14 cellular contexts compared by ENCODE assay signal in the genomic region with DNA sequence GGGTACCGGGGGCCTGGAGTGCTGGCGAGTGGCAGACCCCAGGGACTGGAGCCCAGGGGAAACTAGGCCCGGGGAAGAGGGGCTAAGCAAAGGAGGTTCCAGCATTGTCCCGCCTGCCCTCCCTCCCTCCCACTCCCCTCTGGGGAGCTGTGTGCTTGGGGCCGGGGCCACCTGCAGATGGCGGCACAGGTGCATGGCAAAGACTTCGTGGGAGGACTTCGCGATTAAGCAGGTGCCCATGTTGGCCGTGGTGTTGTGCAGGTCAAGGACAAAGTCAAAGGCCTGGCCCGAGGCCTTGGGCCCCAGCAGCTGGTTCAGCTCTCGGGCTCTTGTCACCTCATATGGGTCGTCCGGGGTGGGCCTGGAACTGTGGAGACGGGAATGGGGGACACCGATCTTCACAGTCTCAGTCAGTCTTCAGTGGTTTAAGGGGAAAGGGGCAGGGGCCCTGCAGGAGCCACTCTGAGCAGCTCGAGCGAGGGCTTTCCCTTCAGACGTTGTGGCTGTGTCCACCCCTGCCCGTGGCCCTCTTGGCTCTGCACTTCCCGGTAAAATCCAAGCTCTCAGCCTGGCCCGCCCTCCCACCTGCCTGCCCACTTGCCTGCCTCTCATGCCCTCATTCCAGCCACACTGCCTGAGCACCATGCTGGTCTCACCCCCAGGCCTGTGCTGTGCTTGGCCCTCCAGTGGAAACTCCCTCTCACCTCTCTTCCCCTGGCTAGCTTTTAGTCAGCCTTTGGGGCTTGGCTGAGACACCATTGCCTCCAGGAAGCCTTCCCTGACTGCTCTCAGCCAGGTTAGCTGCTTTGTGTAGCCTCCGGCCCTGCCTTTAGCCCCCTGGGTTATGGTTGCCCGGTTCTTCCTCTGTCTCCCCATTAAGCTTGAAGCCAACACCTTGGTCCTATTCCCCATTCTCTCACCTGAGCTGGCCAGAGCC. TPM values are rescaled to one million over a fixed set of nuclear protein-coding genes. Genes with fewer than 3 reads are reported as not detected.
DNase-seq lines count a peak whose midpoint lies in the region; ATAC-seq and FAIRE-seq lines count a peak whose summit lies in the region.
"Had no signal": no experiment of that assay in that cellular context is flagged by ENCODE, and none has a peak within 500 bp of the region (broad histone marks: within the 10 kb centered on the region; RNA-seq: fewer than 3 reads in every experiment).

No MANE protein-coding gene starts in this region.

- peak overlapping the region; percentile 91 for H2AK5ac ChIP-seq in neuronal stem cell (ENCODE audit: low read depth, low read length)

- peaks cover 0 to 13% of the 10 kb centered on the region in 2 donors for H3K4me1 ChIP-seq in neuronal stem cell (ENCODE audit: control insufficient read depth in 2 of 2, insufficient read depth in 1 of 2, low read depth in 1 of 2, low read length in 2 of 2)

- H3K36me3 ChIP-seq in neuronal stem cell (replicated peaks in 1 of 2; ENCODE audit: control insufficient read depth in 2 of 2, insufficient read depth in 2 of 2, low read length in 2 of 2), result peaks cover 0 to 3% of the 10 kb centered on the region in 2 donors

- H3K4me1 Mint-ChIP-seq in activated T-helper 17 cell treated with anti-CD3 and anti-CD28 coated beads, Interleukin-2, amount 50 U/mL, for 72 hours, result peaks cover 8% of the 10 kb centered on the region

- DNase-seq in NCI-H510A (lab: John Stamatoyannopoulos, UW) (peak; percentile 9), NCI-H510A treated with DMSO at 0.1 percent for 48 hours (lab: John Stamatoyannopoulos, UW) (no peak), HTR-8/SVneo (ENCODE audit: insufficient read length, low spot score) (no peak), neuronal stem cell (ENCODE audit: low spot score) (no peak), NOMO-1 treated with dmso at 0.1 percent for 144 hours (lab: John Stamatoyannopoulos, UW; ENCODE audit: unreplicated experiment) (no peak), sciatic nerve (ENCODE audit: low spot score) (no peak)
- no peak for DNase-seq in activated CD4-positive, alpha-beta T cell treated with anti-CD3 and anti-CD28 coated beads for 1 hour
- DNase-seq: NCI-H526 treated with DMSO at 0.1 percent for 48 hours, SW 1271 had no signal

- peak overlapping the region; percentile 44 for H3K9ac ChIP-seq in neuronal stem cell (ENCODE audit: low read depth, low read length, poor library complexity)

- H4K8ac ChIP-seq in neuronal stem cell (ENCODE audit: low read depth, low read length), result no peak overlapping the region

- H2BK15ac ChIP-seq in neuronal stem cell (ENCODE audit: low read length), result peak overlapping the region; percentile 14

- H3K27ac Mint-ChIP-seq in activated T-helper 17 cell treated with anti-CD3 and anti-CD28 coated beads, Interleukin-2, amount 50 U/mL, for 72 hours, result peak overlapping the region; percentile 72

- no peaks in the 10 kb centered on the region for H3K36me3 Mint-ChIP-seq in activated T-helper 17 cell treated with anti-CD3 and anti-CD28 coated beads, Interleukin-2, amount 50 U/mL, for 72 hours (ENCODE audit: low read depth)

- H4K91ac ChIP-seq in neuronal stem cell (ENCODE audit: low read depth, low read length, poor library complexity), result no peak overlapping the region

- H3K27me3 Mint-ChIP-seq in activated T-helper 17 cell treated with anti-CD3 and anti-CD28 coated beads, Interleukin-2, amount 50 U/mL, for 72 hours, result no peaks in the 10 kb centered on the region

- H3K4ac ChIP-seq in neuronal stem cell (ENCODE audit: low read length), result no peak overlapping the region

- H3K23ac ChIP-seq in neuronal stem cell (ENCODE audit: low read depth, low read length, poor library complexity), result peak overlapping the region; percentile 65

- FAIRE-seq in HTR-8/SVneo (lab: Jason Lieb, UNC), result peak; percentile 60
- FAIRE-seq: A204.1, H54 had no signal

- no peaks in the 10 kb centered on the region for H3K9me3 Mint-ChIP-seq in activated T-helper 17 cell treated with anti-CD3 and anti-CD28 coated beads, Interleukin-2, amount 50 U/mL, for 72 hours

- peak; percentile 27 for ATAC-seq in activated T-helper 17 cell treated with anti-CD3 and anti-CD28 coated beads, Interleukin-2, amount 50 U/mL, for 72 hours (replicated peaks)
- ATAC-seq in sciatic nerve, result no peak

- H3K79me1 ChIP-seq in neuronal stem cell (ENCODE audit: low read depth, low read length), result peaks cover 6% of the 10 kb centered on the region

- no peak overlapping the region for H3K4me3 ChIP-seq in neuronal stem cell (ENCODE audit: low read length in 2 of 2)
- H3K4me3 ChIP-seq: smooth muscle cell had no signal

- H3K9me3 ChIP-seq in neuronal stem cell (replicated peaks in 1 of 2; ENCODE audit: control insufficient read depth in 2 of 2, insufficient read depth in 1 of 2, low read depth in 1 of 2, low read length in 2 of 2), result peaks cover 0 to 5% of the 10 kb centered on the region in 2 donors

- no peak overlapping the region for H2BK120ac ChIP-seq in neuronal stem cell (ENCODE audit: low read depth, low read length)

- no peak overlapping the region for H3K27ac ChIP-seq in neuronal stem cell (replicated peaks; ENCODE audit: low read length)

- peaks cover 0 to 5% (median 3%) of the 10 kb centered on the region in 3 experiments for H3K27me3 ChIP-seq in neuronal stem cell (ENCODE audit: control insufficient read depth in 3 of 3, insufficient read depth in 3 of 3, low read depth in 1 of 3, low read length in 3 of 3)

- H3K18ac ChIP-seq in neuronal stem cell (ENCODE audit: low read length), result peak overlapping the region; percentile 71

- no CpG with 5 or more reads among the region's 24 CpGs for WGBS in neuronal stem cell (ENCODE audit: extremely low coverage in 2 of 2, insufficient read length in 2 of 2, insufficient replicate concordance in 1 of 2), 2 donors

- no peak overlapping the region for H2AFZ ChIP-seq in neuronal stem cell (ENCODE audit: low read length)

- peak overlapping the region; percentile 84 for H2BK12ac ChIP-seq in neuronal stem cell (ENCODE audit: low read length)

- intact Hi-C loops in sciatic nerve (cut with DNase I), result no loop called here

- peak overlapping the region; percentile 71 for H3K4me3 Mint-ChIP-seq in activated T-helper 17 cell treated with anti-CD3 and anti-CD28 coated beads, Interleukin-2, amount 50 U/mL, for 72 hours

- peak overlapping the region; percentile 47 for H3K14ac ChIP-seq in neuronal stem cell (ENCODE audit: low read length)

- no peak overlapping the region for H3K4me2 ChIP-seq in neuronal stem cell (ENCODE audit: insufficient read depth, low read length, poor library complexity, severe bottlenecking)
- H3K4me2 ChIP-seq: smooth muscle cell had no signal

- peak overlapping the region; percentile 95 for H2BK5ac ChIP-seq in neuronal stem cell (ENCODE audit: low read length)

RNA-seq across cellular contexts. Expression of gene ACY3, which starts 4.7 kb away (rescaled TPM):
- total RNA-seq in activated T-helper 17 cell treated with anti-CD3 and anti-CD28 coated beads, Interleukin-2, amount 50 U/mL, for 72 hours, result under 1 TPM in 1 of 2 donors, not detected in 1; 0.80 TPM
- polyA plus RNA-seq in neuronal stem cell (2013, experiment 1 of 2), result not detected
- not detected for polyA plus RNA-seq in neuronal stem cell (2013, experiment 2 of 2)
- total RNA-seq in sciatic nerve, result 0.45 TPM
- total RNA-seq: Daoy, smooth muscle cell had no signal
- polyA plus RNA-seq: smooth muscle cell had no signal

RNA-seq across cellular contexts. Expression of gene TBX10, which starts 6.2 kb away (rescaled TPM):
- total RNA-seq in activated T-helper 17 cell treated with anti-CD3 and anti-CD28 coated beads, Interleukin-2, amount 50 U/mL, for 72 hours, result not detected
- polyA plus RNA-seq in neuronal stem cell (2013, experiment 1 of 2), result 0.04 TPM
- 0.03 TPM for polyA plus RNA-seq in neuronal stem cell (2013, experiment 2 of 2)
- total RNA-seq in sciatic nerve, result not detected
- total RNA-seq: Daoy, smooth muscle cell had no signal
- polyA plus RNA-seq: smooth muscle cell had no signal

RNA-seq across cellular contexts. Expression of gene NUDT8, which starts 16.1 kb away (rescaled TPM):
- total RNA-seq in activated T-helper 17 cell treated with anti-CD3 and anti-CD28 coated beads, Interleukin-2, amount 50 U/mL, for 72 hours, result 10 to 100 TPM; 12.0 to 23.1 TPM
- 7.6 TPM for polyA plus RNA-seq in neuronal stem cell (2013, experiment 1 of 2)
- 6.7 TPM for polyA plus RNA-seq in neuronal stem cell (2013, experiment 2 of 2)
- 7.8 TPM for total RNA-seq in sciatic nerve

RNA-seq across cellular contexts. Expression of gene ALDH3B2, which starts 28.6 kb away (rescaled TPM):
- total RNA-seq in activated T-helper 17 cell treated with anti-CD3 and anti-CD28 coated beads, Interleukin-2, amount 50 U/mL, for 72 hours, result not detected
- polyA plus RNA-seq in neuronal stem cell (2013, experiment 1 of 2), result not detected
- polyA plus RNA-seq in neuronal stem cell (2013, experiment 2 of 2), result not detected
- not detected for total RNA-seq in sciatic nerve

RNA-seq across cellular contexts. Expression of gene NDUFV1, which starts 39.1 kb away (rescaled TPM):
- 100 to 1,000 TPM; 160 to 238 TPM for total RNA-seq in activated T-helper 17 cell treated with anti-CD3 and anti-CD28 coated beads, Interleukin-2, amount 50 U/mL, for 72 hours
- 71.8 TPM for polyA plus RNA-seq in neuronal stem cell (2013, experiment 1 of 2)
- polyA plus RNA-seq in neuronal stem cell (2013, experiment 2 of 2), result 67.2 TPM
- total RNA-seq in sciatic nerve, result 126 TPM
